In the genomic region with DNA sequence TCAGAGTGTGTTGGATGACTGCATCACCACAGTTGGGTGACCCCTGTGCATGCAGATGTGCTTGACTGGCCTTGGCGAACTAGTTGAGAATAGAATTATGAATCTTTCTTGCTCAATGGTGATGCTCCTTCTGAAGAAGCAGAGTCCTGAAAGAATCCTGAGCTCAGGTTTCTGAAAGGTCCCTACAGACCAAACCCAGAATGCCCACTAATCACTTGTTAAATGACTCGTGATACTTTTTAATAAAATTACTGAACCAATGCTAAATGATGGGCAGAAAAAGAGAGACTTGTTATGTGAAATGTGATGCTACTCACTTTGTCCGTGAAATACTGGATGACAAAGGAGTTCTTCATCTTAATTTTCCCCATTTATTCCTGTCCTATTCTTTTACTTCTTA, we compare ENCODE assay signal across 6 cellular contexts.
"Had no signal": no experiment of that assay in that cellular context is flagged by ENCODE, and none has a peak within 500 bp of the region (broad histone marks: within the 10 kb centered on the region; RNA-seq: fewer than 3 reads in every experiment).

No MANE protein-coding gene starts in this region.

- ATAC-seq: GM23338, K562 had no signal

- DNase-seq: H9, HCEC 1CT, IMR-90, KG1 had no signal
